ENCODE assay signal across 15 cellular contexts in genomic region chr5:42483472-42484154, GRCh38.
DNase-seq lines count a peak whose midpoint lies in the region; ATAC-seq, FAIRE-seq and TF ChIP-seq lines count a peak whose summit lies in the region.
"Had no signal": no experiment of that assay in that cellular context is flagged by ENCODE, and none has a peak within 500 bp of the region (broad histone marks: within the 10 kb centered on the region; RNA-seq: fewer than 3 reads in every experiment).

No MANE protein-coding gene starts in this region.

- ATAC-seq in GM18508 (IDR thresholded peaks at IDR 0.05; ENCODE audit: insufficient read depth, unreplicated experiment) (peak; percentile 93), HG03060 (IDR thresholded peaks at IDR 0.05; ENCODE audit: low read depth, unreplicated experiment) (peak; percentile 79)
- ATAC-seq in stimulated activated memory B cell treated with anti-CD40 and anti-IgM and Interleukin-4, amounts not matched to agents 10 μg/mL and 1 μg/mL and 100 μg/mL, for 72 hours = no peak

- no peak for FAIRE-seq in D721Med (lab: Jason Lieb, UNC)
- FAIRE-seq: astrocyte, H1, RCC 7860, small intestine, TTC549 had no signal

- H3K27me3 Mint-ChIP-seq in stimulated activated memory B cell treated with anti-CD40 and anti-IgM and Interleukin-4, amounts not matched to agents 10 μg/mL and 1 μg/mL and 100 μg/mL, for 72 hours = no peaks in the 10 kb centered on the region

- no peak overlapping the region for H3K4me3 Mint-ChIP-seq in stimulated activated memory B cell treated with anti-CD40 and anti-IgM and Interleukin-4, amounts not matched to agents 10 μg/mL and 1 μg/mL and 100 μg/mL, for 72 hours

- H3K36me3 Mint-ChIP-seq in stimulated activated memory B cell treated with anti-CD40 and anti-IgM and Interleukin-4, amounts not matched to agents 10 μg/mL and 1 μg/mL and 100 μg/mL, for 72 hours = no peaks in the 10 kb centered on the region

- H3K9me3 Mint-ChIP-seq in stimulated activated memory B cell treated with anti-CD40 and anti-IgM and Interleukin-4, amounts not matched to agents 10 μg/mL and 1 μg/mL and 100 μg/mL, for 72 hours = peaks cover 4% of the 10 kb centered on the region

- H3K4me3 ChIP-seq in cardiac fibroblast (replicated peaks in 1 of 2; ENCODE audit: low read depth in 2 of 2, low read length in 2 of 2) = no peak overlapping the region

- H3K27ac Mint-ChIP-seq in stimulated activated memory B cell treated with anti-CD40 and anti-IgM and Interleukin-4, amounts not matched to agents 10 μg/mL and 1 μg/mL and 100 μg/mL, for 72 hours = no peak overlapping the region

- DNase-seq in GM20000 (ENCODE audit: low spot score) (peak; percentile 8), cardiac fibroblast (ENCODE audit: low read depth in 2 of 2) (peak; percentile 1 to 24), UCSD-AML1 (lab: John Stamatoyannopoulos, UW; ENCODE audit: unreplicated experiment) (no peak), D721Med (ENCODE audit: insufficient read length, low spot score) (no peak)
- no peak for DNase-seq in activated CD4-positive, alpha-beta T cell treated with anti-CD3 and anti-CD28 coated beads, Interleukin-2, amount 50 U/mL, for 1 hour
- DNase-seq: activated T-cell treated with anti-CD3 and anti-CD28 coated beads for 4 hours, IMR-90, small intestine had no signal

- TF ChIP-seq CTCF in GM20000 (IDR thresholded peaks at IDR 0.05; ENCODE audit: extremely low read depth, missing control alignments) = no peak
- no peak for TF ChIP-seq CTCF in cardiac fibroblast (IDR thresholded peaks at IDR 0.05; ENCODE audit: low read depth, low read length)
- TF ChIP-seq CTCF in D721Med (IDR thresholded peaks at IDR 0.05; ENCODE audit: insufficient read depth, missing control alignments) = no peak

- no peaks in the 10 kb centered on the region for H3K4me1 Mint-ChIP-seq in stimulated activated memory B cell treated with anti-CD40 and anti-IgM and Interleukin-4, amounts not matched to agents 10 μg/mL and 1 μg/mL and 100 μg/mL, for 72 hours

Comparison
In these comparisons a context has a peak if more than half of its experiments do, and no peak if none do; other contexts are left out.
1. DNase-seq: peak in GM20000 (single experiment) and cardiac fibroblast (2 of 2); none in activated CD4-positive, alpha-beta T cell treated with anti-CD3 and anti-CD28 coated beads, Interleukin-2, amount 50 U/mL, for 1 hour (single experiment), UCSD-AML1 (single experiment) and D721Med (single experiment).